ENCODE assay signal across 6 cellular contexts in the genomic region with DNA sequence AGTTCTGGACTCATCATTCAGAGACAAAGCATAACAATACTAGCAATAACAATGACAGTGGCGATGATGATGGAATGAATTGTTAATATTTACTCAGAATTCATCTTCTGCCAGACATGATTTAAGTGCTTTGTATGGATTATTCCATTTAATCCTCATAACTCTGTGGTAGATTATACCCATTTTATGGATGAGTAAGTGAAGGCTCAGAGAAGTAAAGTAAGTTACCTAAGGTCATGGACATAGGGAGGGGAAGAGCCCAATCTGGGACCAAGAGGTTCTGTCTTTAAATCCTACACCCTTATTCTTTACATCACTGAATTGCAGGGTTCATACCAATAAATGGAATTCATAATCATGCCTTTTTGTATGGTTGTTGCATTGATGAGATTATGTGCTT.
"Had no signal": no experiment of that assay in that cellular context is flagged by ENCODE, and none has a peak within 500 bp of the region (broad histone marks: within the 10 kb centered on the region; RNA-seq: fewer than 3 reads in every experiment).

No MANE protein-coding gene starts in this region.

- H3K27ac ChIP-seq: HL-60, KMS-11 had no signal

- DNase-seq: IMR-90, KBM-7, KG1 had no signal

- FAIRE-seq: HTR-8/SVneo had no signal

- H3K4me2 ChIP-seq: KMS-11 had no signal

- H3K9ac ChIP-seq: KMS-11 had no signal
